9 cellular contexts compared by ENCODE assay signal in the genomic region with DNA sequence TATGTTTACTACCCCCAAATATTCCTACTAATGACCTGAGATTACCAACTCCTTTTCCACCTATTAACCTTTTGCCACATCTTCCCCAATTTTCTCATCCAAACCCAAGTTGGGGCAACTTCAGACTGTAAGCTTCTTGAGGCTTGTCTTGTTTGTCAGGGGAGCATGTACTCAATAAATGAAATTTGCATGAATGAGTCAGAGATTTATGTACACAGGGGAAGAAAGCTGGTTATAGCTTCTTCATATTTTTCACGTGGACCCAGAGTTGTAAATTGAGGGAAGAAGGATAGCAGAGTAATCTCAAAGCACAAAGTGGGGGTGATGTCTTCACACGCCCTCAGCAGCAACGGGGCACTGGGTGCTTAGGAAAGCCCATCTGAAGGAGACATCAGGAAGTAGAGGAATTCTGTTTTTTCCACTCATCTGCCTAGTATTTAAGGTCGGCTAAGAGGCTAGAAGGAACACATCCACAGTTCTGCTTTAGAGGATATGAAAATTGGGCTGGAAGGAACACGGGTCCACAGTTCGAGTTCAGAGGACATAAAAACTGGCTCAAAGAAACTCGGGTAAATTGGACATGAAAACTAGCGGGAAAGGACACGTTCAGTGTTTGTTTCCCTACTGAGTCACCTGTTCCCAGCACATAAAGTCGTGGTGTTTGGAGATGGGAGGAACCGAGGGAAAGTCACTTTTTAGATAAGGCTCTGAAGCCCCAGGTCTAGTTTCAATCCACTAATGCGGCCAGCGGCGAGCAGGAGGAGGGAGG. TPM values are rescaled to one million over a fixed set of nuclear protein-coding genes. Genes with fewer than 3 reads are reported as not detected.
DNase-seq lines count a peak whose midpoint lies in the region; TF ChIP-seq lines count a peak whose summit lies in the region.
"Had no signal": no experiment of that assay in that cellular context is flagged by ENCODE, and none has a peak within 500 bp of the region (broad histone marks: within the 10 kb centered on the region; RNA-seq: fewer than 3 reads in every experiment).

No MANE protein-coding gene starts in this region.

- no peaks in the 10 kb centered on the region for H3K27me3 ChIP-seq in smooth muscle cell (ENCODE audit: low read depth)

- H3K27ac ChIP-seq in SK-N-MC: no peak overlapping the region
- peak overlapping the region; percentile 29 for H3K27ac ChIP-seq in smooth muscle cell (ENCODE audit: low read depth)

- H3K27ac Mint-ChIP-seq in T-helper 2 cell treated with Interferon-gamma antibody and Interleukin-4, amounts not matched to agents 5 μg/mL and 100 μg/mL, for 36 hours: peak overlapping the region; percentile 88

- H3K79me2 ChIP-seq in smooth muscle cell (ENCODE audit: low read depth): peaks cover 5% of the 10 kb centered on the region

- no peaks in the 10 kb centered on the region for H4K20me1 ChIP-seq in smooth muscle cell (ENCODE audit: low read depth)

- H3F3A ChIP-seq in smooth muscle cell (ENCODE audit: low read depth): no peaks in the 10 kb centered on the region

- TF ChIP-seq CTCF in fibroblast of pulmonary artery (IDR thresholded peaks at IDR 0.05; ENCODE audit: low read length, missing control alignments) (no peak), smooth muscle cell (IDR thresholded peaks at IDR 0.05; ENCODE audit: borderline replicate concordance, insufficient read depth, poor library complexity, severe bottlenecking) (no peak)

- no peak for DNase-seq in T-helper 2 cell treated with Interferon-gamma antibody and Interleukin-4, amounts not matched to agents 5 μg/mL and 100 μg/mL, for 36 hours (ENCODE audit: low spot score)
- DNase-seq in T-helper 2 cell (no peak), SK-N-MC (ENCODE audit: low read depth, low spot score) (no peak), fibroblast of pulmonary artery (ENCODE audit: low read depth) (no peak), smooth muscle cell (lab: John Stamatoyannopoulos, UW; ENCODE audit: unreplicated experiment) (no peak), HUDEP-2 (lab: John Stamatoyannopoulos, UW; ENCODE audit: unreplicated experiment in 76 of 76) (no peak), NCI-H2029 treated with DMSO at 0.1 percent for 48 hours (lab: John Stamatoyannopoulos, UW) (no peak), epidermal melanocyte (ENCODE audit: insufficient read length, low spot score) (no peak)
- DNase-seq: NCI-H2171 had no signal

- H3K9me3 Mint-ChIP-seq in T-helper 2 cell treated with Interferon-gamma antibody and Interleukin-4, amounts not matched to agents 5 μg/mL and 100 μg/mL, for 36 hours: no peaks in the 10 kb centered on the region

- H3K4me3 ChIP-seq in SK-N-MC: peak overlapping the region; percentile 71
- H3K4me3 ChIP-seq in fibroblast of pulmonary artery (replicated peaks; ENCODE audit: low read depth, low read length): peak overlapping the region; percentile 58
- H3K4me3 ChIP-seq in smooth muscle cell: peak overlapping the region; percentile 60

- peak overlapping the region; percentile 92 for H3K4me3 Mint-ChIP-seq in T-helper 2 cell treated with Interferon-gamma antibody and Interleukin-4, amounts not matched to agents 5 μg/mL and 100 μg/mL, for 36 hours

- WGBS in smooth muscle cell (ENCODE audit: low lambda C conversion rate): 26% methylated on average over 14 of the region's 14 CpGs

- H3K9ac ChIP-seq in SK-N-MC (ENCODE audit: insufficient read length): no peak overlapping the region
- peak overlapping the region; percentile 25 for H3K9ac ChIP-seq in smooth muscle cell (ENCODE audit: low read depth)

- H3K36me3 Mint-ChIP-seq in T-helper 2 cell treated with Interferon-gamma antibody and Interleukin-4, amounts not matched to agents 5 μg/mL and 100 μg/mL, for 36 hours (ENCODE audit: low read depth): peaks cover 8% of the 10 kb centered on the region

- H2AFZ ChIP-seq in smooth muscle cell (ENCODE audit: low read depth): peak overlapping the region; percentile 88

- H3K9me3 ChIP-seq in SK-N-MC (ENCODE audit: low read depth, low read length): no peaks in the 10 kb centered on the region
- H3K9me3 ChIP-seq in smooth muscle cell (replicated peaks; ENCODE audit: low read depth): no peaks in the 10 kb centered on the region

- H3K36me3 ChIP-seq in SK-N-MC (ENCODE audit: insufficient read depth, low read length) (no peaks in the 10 kb centered on the region), smooth muscle cell (ENCODE audit: low read depth) (no peaks in the 10 kb centered on the region)

- H3K27me3 Mint-ChIP-seq in T-helper 2 cell treated with Interferon-gamma antibody and Interleukin-4, amounts not matched to agents 5 μg/mL and 100 μg/mL, for 36 hours (ENCODE audit: low read depth): no peaks in the 10 kb centered on the region

- H3K4me2 ChIP-seq in smooth muscle cell: peak overlapping the region; percentile 96

- peaks cover 25% of the 10 kb centered on the region for H3K4me1 Mint-ChIP-seq in T-helper 2 cell treated with Interferon-gamma antibody and Interleukin-4, amounts not matched to agents 5 μg/mL and 100 μg/mL, for 36 hours (ENCODE audit: low read depth)

- no peaks in the 10 kb centered on the region for H3K4me1 ChIP-seq in smooth muscle cell (ENCODE audit: low read depth)

RNA-seq across cellular contexts. Expression of a gene that starts 0.7 kb away (rescaled TPM):
- total RNA-seq in smooth muscle cell: 10.1 and 15.9 TPM in 2 replicates
- 9.0 and 10.3 TPM in 2 replicates for polyA plus RNA-seq in smooth muscle cell

RNA-seq across cellular contexts. Expression of a gene that starts 52.9 kb away (rescaled TPM):
- total RNA-seq in smooth muscle cell: 7.1 and 20.6 TPM in 2 replicates
- polyA plus RNA-seq in smooth muscle cell: 23.9 and 32.4 TPM in 2 replicates
